19 cellular contexts compared by ENCODE assay signal in genomic region chr12:88624911-88625310, GRCh38. TPM values are rescaled to one million over a fixed set of nuclear protein-coding genes. Genes with fewer than 3 reads are reported as not detected.
DNase-seq lines count a peak whose midpoint lies in the region; TF ChIP-seq lines count a peak whose summit lies in the region.
"Had no signal": no experiment of that assay in that cellular context is flagged by ENCODE, and none has a peak within 500 bp of the region (broad histone marks: within the 10 kb centered on the region; RNA-seq: fewer than 3 reads in every experiment).

No MANE protein-coding gene starts in this region.

- no peak for TF ChIP-seq CTCF in GM10248 (IDR thresholded peaks at IDR 0.05; ENCODE audit: control extremely low read depth, extremely low read depth, low read depth, missing control alignments)

- DNase-seq in ELR (ENCODE audit: low read depth) (peak; percentile 65), RPMI7951 (ENCODE audit: low read depth) (peak; percentile 26), fibroblast of gingiva (ENCODE audit: low read depth) (peak; percentile 74), non-pigmented ciliary epithelial cell (ENCODE audit: low read depth) (peak; percentile 44), islet precursor cell (no peak), mucosa of gallbladder (ENCODE audit: low spot score) (no peak), DMS153 treated with DMSO at 0.1 percent for 48 hours (lab: John Stamatoyannopoulos, UW; ENCODE audit: unreplicated experiment) (no peak), GM10248 (ENCODE audit: extremely low spot score) (no peak)
- DNase-seq: activated CD4-positive, alpha-beta T cell treated with anti-CD3 and anti-CD28 coated beads, Interleukin-2, amount 50 U/mL, for 1 hour; central memory CD4-positive, alpha-beta T cell; effector CD8-positive, alpha-beta T cell; gastrocnemius medialis; GF-D8; KBM-7; left ventricle myocardium inferior; NCI-H1092 treated with DMSO at 0.1 percent for 48 hours; NCI-H774; Peyer's patch; spleen had no signal

- CTCF ChIA-PET in GM10248 (lab: Yijun Ruan, JAX), result interaction anchor here (1.8 kb wide), 1 partner anchor 10 kb away, joined by 4 read pairs; no protein-coding TSS in a partner anchor

- POLR2A ChIA-PET in GM10248 (lab: Yijun Ruan, JAX), result no interaction called here

RNA-seq across cellular contexts. Expression of gene KITLG, which starts 44.6 kb away (rescaled TPM):
- total RNA-seq in RPMI7951 (2014; rRNA removed; shearing (Covaris generic)), result 4.7 and 5.4 TPM in 2 replicates
- total RNA-seq in mucosa of gallbladder, result 30.5 TPM

Comparison
In these comparisons a context has a peak if more than half of its experiments do, and no peak if none do; other contexts are left out.
1. DNase-seq: peak in ELR (single experiment), RPMI7951 (single experiment), fibroblast of gingiva (single experiment) and non-pigmented ciliary epithelial cell (single experiment); none in islet precursor cell (single experiment), mucosa of gallbladder (single experiment), DMS153 treated with DMSO at 0.1 percent for 48 hours (single experiment) and GM10248 (single experiment).